ENCODE assay signal across 8 cellular contexts in genomic region chr11:122882809-122883681, GRCh38. TPM values are rescaled to one million over a fixed set of nuclear protein-coding genes. Genes with fewer than 3 reads are reported as not detected.
DNase-seq lines count a peak whose midpoint lies in the region; ATAC-seq and TF ChIP-seq lines count a peak whose summit lies in the region.

No MANE protein-coding gene starts in this region.

- DNase-seq in 8988T, result peak; percentile 48
- peak; percentile 51 for DNase-seq in MM.1S
- peak; percentile 72 for DNase-seq in activated CD4-positive, alpha-beta T cell treated with anti-CD3 and anti-CD28 coated beads for 36 hours
- DNase-seq in left lung, result peak; percentile 61 to 87
- peak; percentile 30 to 35 for DNase-seq in stimulated activated CD4-positive, alpha-beta T cell treated with anti-CD3 and anti-CD28 coated beads, Interleukin-2, amount 100 ng/mL, for 48 hours

- peaks cover 6% of the 10 kb centered on the region for H3K27me3 Mint-ChIP-seq in activated CD4-positive, alpha-beta T cell treated with anti-CD3 and anti-CD28 coated beads for 36 hours
- H3K27me3 Mint-ChIP-seq in dendritic cell treated with granulocyte-macrophage colony-stimulating factor and Interleukin-4, amounts not matched to agents 40 ng/mL and 50 ng/mL, for 4 days, result peaks cover 26% of the 10 kb centered on the region

- TF ChIP-seq CTCF in MM.1S (IDR thresholded peaks at IDR 0.05; ENCODE audit: low read length) (no peak), left lung (IDR thresholded peaks at IDR 0.05) (no peak)

- POLR2A ChIA-PET in activated CD4-positive, alpha-beta T cell treated with anti-CD3 and anti-CD28 coated beads for 36 hours (lab: Charles Lee), result interaction anchor here (0.5 to 0.7 kb wide), 3 partner anchors 96 to 1860 kb away, joined by 3 to 4 read pairs (median 3); no protein-coding TSS in a partner anchor

- H3K9me3 ChIP-seq in MM.1S (replicated peaks; ENCODE audit: insufficient read depth, low read length) (no peaks in the 10 kb centered on the region), left lung (no peaks in the 10 kb centered on the region)

- H3K9me2 ChIP-seq in MM.1S (replicated peaks; ENCODE audit: insufficient read depth, low read length), result no peaks in the 10 kb centered on the region

- peak overlapping the region; percentile 96 for H2AFZ ChIP-seq in MM.1S (ENCODE audit: low read length)

- H3K4me1 Mint-ChIP-seq in activated CD4-positive, alpha-beta T cell treated with anti-CD3 and anti-CD28 coated beads for 36 hours, result peaks cover 34% of the 10 kb centered on the region
- peaks cover 21% of the 10 kb centered on the region for H3K4me1 Mint-ChIP-seq in dendritic cell treated with granulocyte-macrophage colony-stimulating factor and Interleukin-4, amounts not matched to agents 40 ng/mL and 50 ng/mL, for 4 days (ENCODE audit: low read depth)

- no peaks in the 10 kb centered on the region for H4K20me1 ChIP-seq in MM.1S (ENCODE audit: insufficient read depth, low read length)

- intact Hi-C loops in activated CD4-positive, alpha-beta T cell treated with anti-CD3 and anti-CD28 coated beads for 36 hours (cut with DNase I, micrococcal nuclease), result loop anchor here (2.0 to 5.0 kb wide), 2 partner anchors 26 to 99 kb away; partner anchors contain the start of gene BSX (in 1 of the 2)
- intact Hi-C loops in dendritic cell treated with granulocyte-macrophage colony-stimulating factor and Interleukin-4, amounts not matched to agents 40 ng/mL and 50 ng/mL, for 4 days (cut with micrococcal nuclease), result no loop called here
- intact Hi-C loops in left lung (cut with DNase I), result no loop called here

- ATAC-seq in GM18907 (IDR thresholded peaks at IDR 0.05; ENCODE audit: unreplicated experiment) (peak; percentile 49), left lung (peak; percentile 89), HG03039 (IDR thresholded peaks at IDR 0.05; ENCODE audit: unreplicated experiment) (no peak)
- ATAC-seq in activated CD4-positive, alpha-beta T cell treated with anti-CD3 and anti-CD28 coated beads for 36 hours, result peak; percentile 74

- H3K4me2 ChIP-seq in MM.1S (ENCODE audit: low read depth, low read length), result peak overlapping the region; percentile 87

- peaks cover 8% of the 10 kb centered on the region for H3K36me3 Mint-ChIP-seq in activated CD4-positive, alpha-beta T cell treated with anti-CD3 and anti-CD28 coated beads for 36 hours (ENCODE audit: low read depth)
- no peaks in the 10 kb centered on the region for H3K36me3 Mint-ChIP-seq in dendritic cell treated with granulocyte-macrophage colony-stimulating factor and Interleukin-4, amounts not matched to agents 40 ng/mL and 50 ng/mL, for 4 days (ENCODE audit: low read depth)

- H3F3A ChIP-seq in MM.1S (ENCODE audit: insufficient read depth, low read length), result peaks cover 9% of the 10 kb centered on the region; the same call in 1 of the 2 replicates

- H3K4me1 ChIP-seq in MM.1S (ENCODE audit: low read length), result peaks cover 10% of the 10 kb centered on the region; the same call in 1 of the 2 replicates
- peaks cover 7 to 8% of the 10 kb centered on the region in 2 donors for H3K4me1 ChIP-seq in left lung

- H3K36me3 ChIP-seq in MM.1S (replicated peaks; ENCODE audit: insufficient read depth, low read length) (no peaks in the 10 kb centered on the region), left lung (no peaks in the 10 kb centered on the region)

- peak overlapping the region; percentile 77 for H3K4me3 Mint-ChIP-seq in activated CD4-positive, alpha-beta T cell treated with anti-CD3 and anti-CD28 coated beads for 36 hours
- peak overlapping the region; percentile 81 for H3K4me3 Mint-ChIP-seq in dendritic cell treated with granulocyte-macrophage colony-stimulating factor and Interleukin-4, amounts not matched to agents 40 ng/mL and 50 ng/mL, for 4 days

- CTCF ChIA-PET in activated CD4-positive, alpha-beta T cell treated with anti-CD3 and anti-CD28 coated beads for 36 hours (lab: Charles Lee), result interaction anchor here (0.6 to 1.7 kb wide), 12 partner anchors 10 to 169 kb away, joined by 3 to 6 read pairs (median 3); no protein-coding TSS in a partner anchor

- H3K79me2 ChIP-seq in MM.1S (ENCODE audit: low read length), result no peaks in the 10 kb centered on the region

- H3K27ac Mint-ChIP-seq in activated CD4-positive, alpha-beta T cell treated with anti-CD3 and anti-CD28 coated beads for 36 hours, result peak overlapping the region; percentile 63
- H3K27ac Mint-ChIP-seq in dendritic cell treated with granulocyte-macrophage colony-stimulating factor and Interleukin-4, amounts not matched to agents 40 ng/mL and 50 ng/mL, for 4 days, result peak overlapping the region; percentile 88

- H3K27ac ChIP-seq in MM.1S (ENCODE audit: low read length), result peak overlapping the region; percentile 84; the same call in 1 of the 2 replicates
- H3K27ac ChIP-seq in left lung, result peak overlapping the region; percentile 87 to 91

- H3K9me3 Mint-ChIP-seq in activated CD4-positive, alpha-beta T cell treated with anti-CD3 and anti-CD28 coated beads for 36 hours (ENCODE audit: low read depth), result no peaks in the 10 kb centered on the region
- no peaks in the 10 kb centered on the region for H3K9me3 Mint-ChIP-seq in dendritic cell treated with granulocyte-macrophage colony-stimulating factor and Interleukin-4, amounts not matched to agents 40 ng/mL and 50 ng/mL, for 4 days

- H3K27me3 ChIP-seq in MM.1S (replicated peaks; ENCODE audit: insufficient read depth, low read length) (no peaks in the 10 kb centered on the region), left lung (peaks cover 0 to 19% of the 10 kb centered on the region in 2 donors)

- H3K4me3 ChIP-seq in MM.1S (ENCODE audit: low read length), result peak overlapping the region; percentile 74
- peak overlapping the region; percentile 60 to 62 for H3K4me3 ChIP-seq in left lung

- peak overlapping the region; percentile 84 for H3K9ac ChIP-seq in MM.1S (ENCODE audit: low read length)

RNA-seq across cellular contexts. Expression of gene JHY, which starts 0.5 kb away (rescaled TPM):
- 1 to 10 TPM; 2.4 to 3.2 TPM for total RNA-seq in activated CD4-positive, alpha-beta T cell treated with anti-CD3 and anti-CD28 coated beads for 36 hours
- 1 to 10 TPM; 7.3 to 9.8 TPM for total RNA-seq in left lung

RNA-seq across cellular contexts. Expression of gene CRTAM, which starts 44.7 kb away (rescaled TPM):
- under 1 TPM; 0.32 to 0.39 TPM for total RNA-seq in activated CD4-positive, alpha-beta T cell treated with anti-CD3 and anti-CD28 coated beads for 36 hours
- 1 to 10 TPM; 2.5 to 3.4 TPM for total RNA-seq in left lung

Comparison
In these comparisons a context has a peak if more than half of its experiments do, and no peak if none do; other contexts are left out.
1. intact Hi-C loops: an anchor here in activated CD4-positive, alpha-beta T cell treated with anti-CD3 and anti-CD28 coated beads for 36 hours (2.0 to 5.0 kb wide); none called in dendritic cell treated with granulocyte-macrophage colony-stimulating factor and Interleukin-4, amounts not matched to agents 40 ng/mL and 50 ng/mL, for 4 days and left lung.